Comparison of ENCODE assay signal across 8 cellular contexts in genomic region chr14:75279153-75279738, GRCh38. TPM values are rescaled to one million over a fixed set of nuclear protein-coding genes. Genes with fewer than 3 reads are reported as not detected.
DNase-seq lines count a peak whose midpoint lies in the region; ATAC-seq lines count a peak whose summit lies in the region.

No MANE protein-coding gene starts in this region.

- H3K27me3 Mint-ChIP-seq in activated CD4-positive, alpha-beta T cell treated with anti-CD3 and anti-CD28 coated beads, Interleukin-2, amount 10 ng/mL, durations not matched to agents 24 days and 14 days: peaks cover 48% of the 10 kb centered on the region
- H3K27me3 Mint-ChIP-seq in memory B cell: peaks cover 26% of the 10 kb centered on the region

- no peak for ATAC-seq in memory B cell (ENCODE audit: low read depth)
- ATAC-seq in HG03521 (IDR thresholded peaks at IDR 0.05; ENCODE audit: unreplicated experiment): no peak

- DNase-seq in DMS 273 (lab: John Stamatoyannopoulos, UW; ENCODE audit: unreplicated experiment): peak; percentile 74
- no peak for DNase-seq in DMS 273 treated with DMSO at 0.1 percent for 48 hours (lab: John Stamatoyannopoulos, UW)
- DNase-seq in NCI-H1694 (lab: John Stamatoyannopoulos, UW): peak; percentile 29
- DNase-seq in activated CD4-positive, alpha-beta T cell treated with anti-CD3 and anti-CD28 coated beads, Interleukin-2, amount 10 ng/mL, durations not matched to agents 24 days and 14 days: peak; percentile 90
- DNase-seq in effector memory CD4-positive, alpha-beta T cell: peak; percentile 33 to 49 (median 36)
- DNase-seq in memory B cell (ENCODE audit: low spot score in 2 of 2): peak; percentile 58 to 59
- peak; percentile 57 to 83 (median 74) for DNase-seq in stimulated activated naive CD4-positive, alpha-beta T cell (lab: John Stamatoyannopoulos, UW)

- H3K4me3 ChIP-seq in effector memory CD4-positive, alpha-beta T cell (ENCODE audit: insufficient read depth, low read depth, low read length, poor library complexity, severe bottlenecking): peak overlapping the region; percentile 97

- peaks cover 39% of the 10 kb centered on the region for H3K4me1 Mint-ChIP-seq in activated CD4-positive, alpha-beta T cell treated with anti-CD3 and anti-CD28 coated beads, Interleukin-2, amount 10 ng/mL, durations not matched to agents 24 days and 14 days
- peaks cover 33% of the 10 kb centered on the region for H3K4me1 Mint-ChIP-seq in memory B cell

- H3K36me3 Mint-ChIP-seq in activated CD4-positive, alpha-beta T cell treated with anti-CD3 and anti-CD28 coated beads, Interleukin-2, amount 10 ng/mL, durations not matched to agents 24 days and 14 days (ENCODE audit: low read depth): peaks cover 28% of the 10 kb centered on the region
- peaks cover 4% of the 10 kb centered on the region for H3K36me3 Mint-ChIP-seq in memory B cell

- H3K27ac Mint-ChIP-seq in activated CD4-positive, alpha-beta T cell treated with anti-CD3 and anti-CD28 coated beads, Interleukin-2, amount 10 ng/mL, durations not matched to agents 24 days and 14 days: peak overlapping the region; percentile 98
- H3K27ac Mint-ChIP-seq in memory B cell: peak overlapping the region; percentile 99

- intact Hi-C loops in activated CD4-positive, alpha-beta T cell treated with anti-CD3 and anti-CD28 coated beads, Interleukin-2, amount 10 ng/mL, durations not matched to agents 24 days and 14 days (cut with micrococcal nuclease): no loop called here

- H3K9me3 ChIP-seq in effector memory CD4-positive, alpha-beta T cell (ENCODE audit: control insufficient read depth, low read length): no peaks in the 10 kb centered on the region

- H3K4me1 ChIP-seq in effector memory CD4-positive, alpha-beta T cell (ENCODE audit: control insufficient read depth, insufficient read depth, low read length, poor library complexity, severe bottlenecking): peaks cover 37% of the 10 kb centered on the region

- no peaks in the 10 kb centered on the region for H3K9me3 Mint-ChIP-seq in activated CD4-positive, alpha-beta T cell treated with anti-CD3 and anti-CD28 coated beads, Interleukin-2, amount 10 ng/mL, durations not matched to agents 24 days and 14 days
- no peaks in the 10 kb centered on the region for H3K9me3 Mint-ChIP-seq in memory B cell

- H3K36me3 ChIP-seq in effector memory CD4-positive, alpha-beta T cell (ENCODE audit: control insufficient read depth, insufficient read depth, low read length): peaks cover 25% of the 10 kb centered on the region

- no peaks in the 10 kb centered on the region for H3K27me3 ChIP-seq in effector memory CD4-positive, alpha-beta T cell (replicated peaks; ENCODE audit: control insufficient read depth, insufficient read depth, low read length, poor library complexity, severe bottlenecking)

- peak overlapping the region; percentile 88 for H3K4me3 Mint-ChIP-seq in activated CD4-positive, alpha-beta T cell treated with anti-CD3 and anti-CD28 coated beads, Interleukin-2, amount 10 ng/mL, durations not matched to agents 24 days and 14 days
- H3K4me3 Mint-ChIP-seq in memory B cell: peak overlapping the region; percentile 90

- H3K27ac ChIP-seq in effector memory CD4-positive, alpha-beta T cell (ENCODE audit: insufficient read depth, low read length, poor library complexity, severe bottlenecking): peak overlapping the region; percentile 86

RNA-seq across cellular contexts. Expression of gene FOS, which starts 0.6 kb away (rescaled TPM):
- 26.5 and 29.6 TPM in 2 replicates for total RNA-seq in activated CD4-positive, alpha-beta T cell treated with anti-CD3 and anti-CD28 coated beads, Interleukin-2, amount 10 ng/mL, durations not matched to agents 24 days and 14 days
